19 cellular contexts compared by ENCODE assay signal in the genomic region with DNA sequence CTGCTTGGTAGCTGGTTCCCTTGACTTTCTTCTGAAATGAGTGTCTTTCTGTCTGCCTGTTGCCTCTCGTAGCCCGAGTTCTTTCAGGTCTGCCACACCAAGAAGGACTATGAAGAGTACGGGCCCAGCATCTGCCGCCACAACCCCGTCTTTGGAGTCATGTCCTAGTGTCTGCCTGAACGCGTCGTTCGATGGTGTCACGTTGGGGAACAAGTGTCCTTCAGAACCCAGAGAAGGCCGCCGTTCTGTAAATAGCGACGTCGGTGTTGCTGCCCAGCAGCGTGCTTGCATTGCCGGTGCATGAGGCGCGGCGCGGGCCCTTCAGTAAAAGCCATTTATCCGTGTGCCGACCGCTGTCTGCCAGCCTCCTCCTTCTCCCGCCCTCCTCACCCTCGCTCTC.
"Had no signal": no experiment of that assay in that cellular context is flagged by ENCODE, and none has a peak within 500 bp of the region (broad histone marks: within the 10 kb centered on the region; RNA-seq: fewer than 3 reads in every experiment).

No MANE protein-coding gene starts in this region.

- H3K9me3 Mint-ChIP-seq: memory B cell had no signal

- H3K27ac Mint-ChIP-seq: memory B cell had no signal

- H3K27me3 Mint-ChIP-seq: memory B cell had no signal

- H3K4me1 Mint-ChIP-seq: memory B cell had no signal

- H3K4me1 ChIP-seq: esophagus muscularis mucosa, foreskin keratinocyte, gastroesophageal sphincter, heart left ventricle, left lung had no signal

- H3K27ac ChIP-seq: coronary artery, dorsolateral prefrontal cortex, esophagus muscularis mucosa, foreskin keratinocyte, gastroesophageal sphincter, heart left ventricle, left lung had no signal

- H3K9me3 ChIP-seq: esophagus muscularis mucosa, gastroesophageal sphincter, heart left ventricle, left lung had no signal

- H3K27me3 ChIP-seq: dorsolateral prefrontal cortex, esophagus muscularis mucosa, foreskin keratinocyte, gastroesophageal sphincter, heart left ventricle, left lung had no signal

- H3K4me3 ChIP-seq: coronary artery, dorsolateral prefrontal cortex, esophagus muscularis mucosa, gastroesophageal sphincter, heart left ventricle, left lung, lung had no signal

- H3K4me3 Mint-ChIP-seq: memory B cell had no signal

- DNase-seq: dermis blood vessel endothelial cell; dorsolateral prefrontal cortex; effector CD4-positive, alpha-beta T cell; effector memory CD4-positive, alpha-beta T cell; foreskin keratinocyte; heart left ventricle; hippocampal formation; kidney; left cardiac atrium; left lung; left ventricle myocardium superior; mammary epithelial cell; mesendoderm; midbrain had no signal

- ATAC-seq: foreskin keratinocyte, gastroesophageal sphincter, heart left ventricle, left cardiac atrium, left lung, left ventricle myocardium superior had no signal
